Comparison of ENCODE assay signal across 8 cellular contexts in genomic region chr16:21511315-21512210, GRCh38.
A peak's percentile ranks its signal among the peaks of the same experiment; 100 is the strongest.
DNase-seq lines count a peak whose midpoint lies in the region; ATAC-seq and TF ChIP-seq lines count a peak whose summit lies in the region.
"Not testable (repeated sequence)": the region's sequence is repeated elsewhere in the genome, so short reads cannot be mapped to it uniquely, and the experiment has no call there.

No MANE protein-coding gene starts in this region.

- H3K36me3 ChIP-seq in BLaER1, result peaks cover 47% of the 10 kb centered on the region
- not testable (repeated sequence) for H3K36me3 ChIP-seq in duodenal mucosa (ENCODE audit: control insufficient read depth in 1 of 2, insufficient read depth in 2 of 2, low read length in 2 of 2); left ventricle myocardium inferior

- in situ Hi-C loops in SK-MEL-5 (cut with HindIII; ENCODE audit: low pct_unique_long_range_greater_than_20kb, low sequenced_read_pairs), result not testable (repeated sequence)

- peak overlapping the region; percentile 93 for H3K4me2 ChIP-seq in BLaER1

- not testable (repeated sequence) for H3K9ac ChIP-seq in BLaER1; duodenal mucosa (ENCODE audit: low read depth in 1 of 2, low read length in 2 of 2)

- intact Hi-C loops in left ventricle myocardium inferior (cut with micrococcal nuclease), result not testable (repeated sequence)

- H3K27me3 ChIP-seq in BLaER1; duodenal mucosa (ENCODE audit: control insufficient read depth in 1 of 2, insufficient read depth in 2 of 2, low read length in 2 of 2); left ventricle myocardium inferior (ENCODE audit: low read depth): not testable (repeated sequence)

- H3K4me3 ChIP-seq in BLaER1; duodenal mucosa (ENCODE audit: low read depth in 1 of 2, low read length in 2 of 2): not testable (repeated sequence)
- peak overlapping the region; percentile 32 for H3K4me3 ChIP-seq in left ventricle myocardium inferior

- DNase-seq in HT1080 (ENCODE audit: low read depth) (peak; percentile 84), SK-MEL-5 (ENCODE audit: low read depth, low spot score) (peak; percentile 43), left ventricle myocardium inferior (peak; percentile 65)
- peak; percentile 18 for DNase-seq in activated naive CD4-positive, alpha-beta T cell treated with anti-CD3 and anti-CD28 coated beads, Interleukin-2, amount 10 ng/mL, durations not matched to agents 7 days and 5 days
- not testable (repeated sequence) for DNase-seq in naive B cell

- not testable (repeated sequence) for ATAC-seq in naive B cell (ENCODE audit: low read depth in 2 of 2); stimulated activated memory B cell treated with anti-CD40 and anti-IgM and Interleukin-4, amounts not matched to agents 10 μg/mL and 1 μg/mL and 100 μg/mL, for 72 hours

- not testable (repeated sequence) for TF ChIP-seq CTCF in left ventricle myocardium inferior (IDR thresholded peaks at IDR 0.05; ENCODE audit: borderline replicate concordance)

- H3K36me3 Mint-ChIP-seq in activated naive CD4-positive, alpha-beta T cell treated with anti-CD3 and anti-CD28 coated beads, Interleukin-2, amount 10 ng/mL, durations not matched to agents 7 days and 5 days, result peaks cover 27% of the 10 kb centered on the region
- not testable (repeated sequence) for H3K36me3 Mint-ChIP-seq in naive B cell
- peaks cover 61% of the 10 kb centered on the region for H3K36me3 Mint-ChIP-seq in stimulated activated memory B cell treated with anti-CD40 and anti-IgM and Interleukin-4, amounts not matched to agents 10 μg/mL and 1 μg/mL and 100 μg/mL, for 72 hours

- not testable (repeated sequence) for H3K4me3 Mint-ChIP-seq in activated naive CD4-positive, alpha-beta T cell treated with anti-CD3 and anti-CD28 coated beads, Interleukin-2, amount 10 ng/mL, durations not matched to agents 7 days and 5 days
- peak overlapping the region in 2 of 8 donors; percentile 26 to 56 for H3K4me3 Mint-ChIP-seq in naive B cell
- H3K4me3 Mint-ChIP-seq in stimulated activated memory B cell treated with anti-CD40 and anti-IgM and Interleukin-4, amounts not matched to agents 10 μg/mL and 1 μg/mL and 100 μg/mL, for 72 hours, result peak overlapping the region; percentile 63

- peaks cover 100% of the 10 kb centered on the region for H4K20me1 ChIP-seq in BLaER1

- not testable (repeated sequence) for H3K27me3 Mint-ChIP-seq in activated naive CD4-positive, alpha-beta T cell treated with anti-CD3 and anti-CD28 coated beads, Interleukin-2, amount 10 ng/mL, durations not matched to agents 7 days and 5 days; naive B cell; stimulated activated memory B cell treated with anti-CD40 and anti-IgM and Interleukin-4, amounts not matched to agents 10 μg/mL and 1 μg/mL and 100 μg/mL, for 72 hours

- not testable (repeated sequence) for H3K27ac ChIP-seq in BLaER1
- peak overlapping the region; percentile 32 for H3K27ac ChIP-seq in duodenal mucosa (ENCODE audit: low read depth, low read length)
- peak overlapping the region; percentile 93 for H3K27ac ChIP-seq in left ventricle myocardium inferior (replicated peaks)

- peak overlapping the region; percentile 68 for H3K27ac Mint-ChIP-seq in activated naive CD4-positive, alpha-beta T cell treated with anti-CD3 and anti-CD28 coated beads, Interleukin-2, amount 10 ng/mL, durations not matched to agents 7 days and 5 days
- peak overlapping the region in 4 of 6 donors; percentile 64 to 92 (median 82) for H3K27ac Mint-ChIP-seq in naive B cell
- peak overlapping the region; percentile 93 for H3K27ac Mint-ChIP-seq in stimulated activated memory B cell treated with anti-CD40 and anti-IgM and Interleukin-4, amounts not matched to agents 10 μg/mL and 1 μg/mL and 100 μg/mL, for 72 hours

- not testable (repeated sequence) for H3K9me3 Mint-ChIP-seq in activated naive CD4-positive, alpha-beta T cell treated with anti-CD3 and anti-CD28 coated beads, Interleukin-2, amount 10 ng/mL, durations not matched to agents 7 days and 5 days; naive B cell; stimulated activated memory B cell treated with anti-CD40 and anti-IgM and Interleukin-4, amounts not matched to agents 10 μg/mL and 1 μg/mL and 100 μg/mL, for 72 hours

- H3K4me1 ChIP-seq in BLaER1, result peaks cover 100% of the 10 kb centered on the region
- H3K4me1 ChIP-seq in duodenal mucosa (ENCODE audit: control insufficient read depth in 1 of 2, insufficient read depth in 2 of 2, low read length in 2 of 2), result peaks cover 0 to 54% of the 10 kb centered on the region in 2 donors
- peaks cover 100% of the 10 kb centered on the region for H3K4me1 ChIP-seq in left ventricle myocardium inferior

- peaks cover 67% of the 10 kb centered on the region for H3K4me1 Mint-ChIP-seq in activated naive CD4-positive, alpha-beta T cell treated with anti-CD3 and anti-CD28 coated beads, Interleukin-2, amount 10 ng/mL, durations not matched to agents 7 days and 5 days
- H3K4me1 Mint-ChIP-seq in naive B cell, result peaks cover 56 to 90% (median 88%) of the 10 kb centered on the region in 3 donors
- H3K4me1 Mint-ChIP-seq in stimulated activated memory B cell treated with anti-CD40 and anti-IgM and Interleukin-4, amounts not matched to agents 10 μg/mL and 1 μg/mL and 100 μg/mL, for 72 hours, result peaks cover 100% of the 10 kb centered on the region

- not testable (repeated sequence) for H3K9me3 ChIP-seq in BLaER1; duodenal mucosa (ENCODE audit: control insufficient read depth in 1 of 2, low read length in 2 of 2); left ventricle myocardium inferior (replicated peaks)

- CTCF ChIA-PET in activated naive CD4-positive, alpha-beta T cell treated with anti-CD3 and anti-CD28 coated beads, Interleukin-2, amount 10 ng/mL, durations not matched to agents 7 days and 5 days (lab: Charles Lee), result not testable (repeated sequence)
